12 cellular contexts compared by ENCODE assay signal in genomic region chr5:14415516-14416074, GRCh38.
DNase-seq lines count a peak whose midpoint lies in the region; ATAC-seq, FAIRE-seq and TF ChIP-seq lines count a peak whose summit lies in the region.
"Had no signal": no experiment of that assay in that cellular context is flagged by ENCODE, and none has a peak within 500 bp of the region (broad histone marks: within the 10 kb centered on the region; RNA-seq: fewer than 3 reads in every experiment).

No MANE protein-coding gene starts in this region.

- H3K4me2 ChIP-seq in H1 (ENCODE audit: insufficient read depth in 1 of 2, low read depth in 2 of 2, low read length in 2 of 2), result no peak overlapping the region
- H3K4me2 ChIP-seq in PC-3 (ENCODE audit: low read length), result no peak overlapping the region

- 90% methylated on average over 6 of the region's 6 CpGs; no CpG with 5 or more reads in 1 of the 2 experiments for WGBS in H1 (ENCODE audit: extremely low coverage in 1 of 2, insufficient coverage in 1 of 2, insufficient read length in 1 of 2, insufficient replicate concordance in 2 of 2, low coverage in 1 of 2, low lambda C conversion rate in 2 of 2, missing lambda C conversion rate in 1 of 2), 2 experiments

- intact Hi-C loops in PC-3 (cut with micrococcal nuclease), result no loop called here

- H3K79me2 ChIP-seq in H1 (ENCODE audit: control insufficient read depth in 1 of 2, insufficient read depth in 2 of 2, low read length in 2 of 2) (no peaks in the 10 kb centered on the region), PC-3 (ENCODE audit: low read length) (peaks cover 42% of the 10 kb centered on the region)

- no peaks in the 10 kb centered on the region for H3F3A ChIP-seq in PC-3 (ENCODE audit: low read length, unreplicated experiment)

- H3K4me3 ChIP-seq in H1 (ENCODE audit: extremely low read depth in 1 of 4, insufficient read depth in 2 of 4, low read depth in 3 of 4, low read length in 4 of 4) (no peak overlapping the region), PC-3 (ENCODE audit: low read length) (no peak overlapping the region)
- H3K4me3 ChIP-seq: uterus had no signal

- H3K4ac ChIP-seq in H1 (replicated peaks; ENCODE audit: insufficient read length, low read depth, low read length), result no peak overlapping the region

- H3K27ac ChIP-seq in H1 (ENCODE audit: low read depth, low read length) (no peak overlapping the region), temporal lobe (ENCODE audit: low read depth, low read length) (peak overlapping the region; percentile 48), PC-3 (ENCODE audit: low read length) (no peak overlapping the region)
- H3K27ac ChIP-seq: foreskin keratinocyte had no signal

- H3K27me3 Mint-ChIP-seq in T-cell, result no peaks in the 10 kb centered on the region

- H3K9me3 ChIP-seq in H1 (ENCODE audit: insufficient read depth in 2 of 2, low read depth in 1 of 2, low read length in 1 of 2) (no peaks in the 10 kb centered on the region), PC-3 (ENCODE audit: low read length) (no peaks in the 10 kb centered on the region)
- H3K9me3 ChIP-seq: uterus had no signal

- ATAC-seq in T-cell (replicated peaks in 1 of 4), result no peak
- no peak for ATAC-seq in PC-3
- no peak for ATAC-seq in HG03196 (IDR thresholded peaks at IDR 0.05; ENCODE audit: unreplicated experiment)
- ATAC-seq in GM21576 (IDR thresholded peaks at IDR 0.05; ENCODE audit: unreplicated experiment), result no peak
- ATAC-seq: foreskin keratinocyte had no signal

- H3K14ac ChIP-seq in H1 (ENCODE audit: insufficient read length), result no peak overlapping the region

- H3K4me1 ChIP-seq in H1 (replicated peaks in 1 of 4; ENCODE audit: control insufficient read depth in 3 of 4, insufficient read depth in 4 of 4, low read length in 3 of 4), result peaks cover 4 to 15% (median 11%) of the 10 kb centered on the region in 4 experiments
- H3K4me1 ChIP-seq in PC-3 (ENCODE audit: insufficient read depth, low read length), result no peaks in the 10 kb centered on the region
- H3K4me1 ChIP-seq: foreskin keratinocyte, uterus had no signal

- H3K27me3 ChIP-seq in H1 (replicated peaks in 1 of 4; ENCODE audit: control insufficient read depth in 3 of 4, extremely low read depth in 1 of 4, insufficient read depth in 3 of 4, low read length in 3 of 4), result no peaks in the 10 kb centered on the region
- no peaks in the 10 kb centered on the region for H3K27me3 ChIP-seq in PC-3 (ENCODE audit: low read length)
- H3K27me3 ChIP-seq: foreskin keratinocyte, uterus had no signal

- H3K9ac ChIP-seq in H1 (replicated peaks in 1 of 4; ENCODE audit: extremely low read depth in 1 of 4, low read depth in 3 of 4, low read length in 3 of 4) (no peak overlapping the region), PC-3 (ENCODE audit: low read length) (no peak overlapping the region)

- H3K9me2 ChIP-seq in PC-3 (replicated peaks; ENCODE audit: low read length), result no peaks in the 10 kb centered on the region

- H3K27ac Mint-ChIP-seq in T-cell, result peak overlapping the region; percentile 93 to 97

- peak overlapping the region; percentile 34 to 63 (median 41) for H3K4me3 Mint-ChIP-seq in T-cell

- no peak for TF ChIP-seq RAD21 in H1 (IDR thresholded peaks at IDR 0.05 in 1 of 2, conservative IDR thresholded peaks at IDR 0.05 in 1 of 2; ENCODE audit: low read depth in 2 of 2, low read length in 2 of 2)

- H2BK15ac ChIP-seq in H1 (ENCODE audit: low read length), result no peak overlapping the region

- POLR2A ChIA-PET in T-cell (lab: Charles Lee), result interaction anchor here in 1 of 2 donors (0.6 kb wide), 1 partner anchor 46 kb away, joined by 6 read pairs; no protein-coding TSS in a partner anchor
- POLR2A ChIA-PET in H1 (lab: Charles Lee; ENCODE audit: partially characterized antibody), result no interaction called here
- POLR2A ChIA-PET in PC-3 (lab: Charles Lee; ENCODE audit: unreplicated experiment), result no interaction called here

- no peak overlapping the region for H3K18ac ChIP-seq in H1 (ENCODE audit: extremely low read depth, low read length)

- H3K79me1 ChIP-seq in H1 (ENCODE audit: low read depth, low read length), result peaks cover 2% of the 10 kb centered on the region; the same call in 1 of the 2 replicates

- H2AFZ ChIP-seq in H1 (ENCODE audit: low read length), result no peak overlapping the region
- H2AFZ ChIP-seq in PC-3 (ENCODE audit: low read length), result no peak overlapping the region

- peak; percentile 17 for DNase-seq in stimulated activated CD4-positive, alpha-beta T cell treated with anti-CD3 and anti-CD28 coated beads, Interleukin-4, amount 100 ng/mL, for 1 hour
- no peak for DNase-seq in stimulated activated CD4-positive, alpha-beta T cell treated with anti-CD3 and anti-CD28 coated beads, Interleukin-2, amount 100 ng/mL, for 48 hours
- DNase-seq in T-cell (no peak), H1 (ENCODE audit: low read depth in 1 of 2, low spot score in 2 of 2) (no peak), PC-3 (no peak)
- DNase-seq: C1 segment of cervical spinal cord, foreskin keratinocyte, KBM-7, uterus had no signal

- H2BK20ac ChIP-seq in H1 (ENCODE audit: low read length), result no peak overlapping the region

- CTCF ChIA-PET in T-cell (lab: Charles Lee) (interaction anchor here in 1 of 2 donors (0.6 kb wide), 1 partner anchor 142 kb away, joined by 3 read pairs; no protein-coding TSS in a partner anchor), H1 (lab: Charles Lee; ENCODE audit: partially characterized antibody) (interaction anchor here (1.4 to 3.2 kb wide), 4 partner anchors 16 to 52 kb away, joined by 3 to 13 read pairs (median 8); no protein-coding TSS in a partner anchor), PC-3 (lab: Charles Lee) (no interaction called here)

- H4K91ac ChIP-seq in H1 (replicated peaks; ENCODE audit: insufficient read length, low read length), result no peak overlapping the region

- TF ChIP-seq POLR2A in H1 (IDR thresholded peaks at IDR 0.05; ENCODE audit: control extremely low read depth in 1 of 2, low read depth in 2 of 2, low read length in 2 of 2), result no peak

- H2BK12ac ChIP-seq in H1 (ENCODE audit: low read depth, low read length), result no peak overlapping the region

- no peak for TF ChIP-seq EP300 in H1 (IDR thresholded peaks at IDR 0.05; ENCODE audit: borderline replicate concordance in 1 of 2, low read depth in 2 of 2, low read length in 2 of 2)

- H2BK120ac ChIP-seq in H1 (replicated peaks; ENCODE audit: low read depth, low read length), result no peak overlapping the region

- no peak overlapping the region for H2AK5ac ChIP-seq in H1 (ENCODE audit: low read depth, low read length)

- H4K20me1 ChIP-seq in H1 (replicated peaks in 1 of 2; ENCODE audit: control insufficient read depth in 1 of 2, insufficient read depth in 2 of 2, low read length in 2 of 2) (no peaks in the 10 kb centered on the region), PC-3 (ENCODE audit: low read length) (no peaks in the 10 kb centered on the region)

- no peak overlapping the region for H4K5ac ChIP-seq in H1 (ENCODE audit: insufficient read length, low read depth, low read length)

- BruUV-seq in PC-3 (replicated peaks; lab: Mats Ljungman, UMichigan), result no TSS peak

- no peak overlapping the region for H3K56ac ChIP-seq in H1 (replicated peaks; ENCODE audit: insufficient read length, low read depth, low read length)

- H3K36me3 Mint-ChIP-seq in T-cell, result no peaks in the 10 kb centered on the region

- H3K4me1 Mint-ChIP-seq in T-cell, result peaks cover 41 to 58% (median 47%) of the 10 kb centered on the region in 3 donors

- H4K8ac ChIP-seq in H1 (ENCODE audit: extremely low read depth, insufficient read depth, low read length), result peak overlapping the region; percentile 15; the same call in 1 of the 2 replicates

- FAIRE-seq in H1 (lab: Jason Lieb, UNC), result no peak

- H3K23ac ChIP-seq in H1 (ENCODE audit: insufficient read length), result no peak overlapping the region

- no peaks in the 10 kb centered on the region; the same call in 1 of the 2 replicates for H3K23me2 ChIP-seq in H1 (ENCODE audit: low read depth, low read length)

- H3K36me3 ChIP-seq in H1 (ENCODE audit: control insufficient read depth in 2 of 4, insufficient read depth in 4 of 4, low read length in 3 of 4) (peaks cover 6 to 26% (median 8%) of the 10 kb centered on the region in 4 experiments; a peak in 7 of 8 replicates), PC-3 (ENCODE audit: low read depth, low read length) (peaks cover 93% of the 10 kb centered on the region)
- H3K36me3 ChIP-seq: uterus had no signal

- H3K9me3 Mint-ChIP-seq in T-cell, result no peaks in the 10 kb centered on the region

- no peak for TF ChIP-seq CTCF in H1 (IDR thresholded peaks at IDR 0.05; ENCODE audit: control extremely low read depth in 1 of 3, insufficient read depth in 1 of 3, low read depth in 1 of 3, low read length in 3 of 3)
- no peak for TF ChIP-seq CTCF in PC-3 (conservative IDR thresholded peaks at IDR 0.05; ENCODE audit: low read depth, low read length)

- no peak overlapping the region for H2BK5ac ChIP-seq in H1 (ENCODE audit: low read depth, low read length)

TF ChIP-seq in H1, 55 proteins besides CTCF, POLR2A, EP300 and RAD21:
- TF ChIP-seq ASH2L (IDR thresholded peaks at IDR 0.05; ENCODE audit: low read length) (no peak), ATF3 (IDR thresholded peaks at IDR 0.05; ENCODE audit: insufficient read depth, low read depth, low read length) (no peak), CREB1 (IDR thresholded peaks at IDR 0.05) (no peak), USF2 (IDR thresholded peaks at IDR 0.05; ENCODE audit: low read length) (no peak)
TF ChIP-seq in H1: peak in this region for 0.
